15 cellular contexts compared by ENCODE assay signal in the genomic region with DNA sequence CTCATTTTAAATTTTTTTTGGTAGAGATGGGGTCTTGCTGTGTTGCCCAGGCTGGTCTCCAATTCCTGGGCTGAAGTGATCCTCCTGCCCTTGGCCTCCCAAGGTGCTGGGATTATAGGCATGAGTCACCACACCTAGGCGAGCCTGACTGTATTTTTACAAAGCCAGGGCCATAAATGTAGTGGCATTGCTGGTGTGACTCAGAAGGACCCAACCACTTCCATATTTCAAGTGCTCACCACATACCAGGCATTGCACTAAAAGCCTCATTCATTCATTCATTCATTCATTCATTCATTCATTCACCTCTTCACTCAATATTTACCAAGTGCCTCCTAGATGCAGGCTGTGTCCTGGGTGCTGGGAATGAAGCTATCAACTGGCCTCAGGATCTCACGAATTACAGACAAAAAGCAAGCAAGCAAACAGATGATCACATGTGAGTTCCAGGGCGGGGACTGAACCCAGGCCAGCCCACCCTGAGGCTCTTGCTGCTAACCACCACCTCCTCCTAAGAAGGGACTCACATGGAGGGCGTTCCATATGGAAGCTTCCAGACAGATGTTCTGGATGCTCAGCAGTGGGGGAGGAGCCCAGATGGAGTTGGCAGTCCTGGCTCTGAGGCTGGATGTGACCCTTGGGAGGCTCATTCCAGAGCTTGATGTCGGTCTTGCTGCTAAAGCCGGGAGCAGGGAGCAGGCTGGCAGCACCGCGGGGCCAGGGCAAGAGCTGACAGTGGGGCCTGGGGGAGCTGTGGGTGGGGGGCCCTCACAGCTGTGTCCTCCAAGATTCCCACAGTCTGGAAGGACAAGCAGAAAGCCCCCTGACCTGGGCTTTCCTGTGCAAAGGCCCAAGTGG.
DNase-seq lines count a peak whose midpoint lies in the region; ATAC-seq, FAIRE-seq and TF ChIP-seq lines count a peak whose summit lies in the region.
"Had no signal": no experiment of that assay in that cellular context is flagged by ENCODE, and none has a peak within 500 bp of the region (broad histone marks: within the 10 kb centered on the region; RNA-seq: fewer than 3 reads in every experiment).

No MANE protein-coding gene starts in this region.

- H2BK12ac ChIP-seq in H9 (ENCODE audit: insufficient read length, low read depth, low read length), result no peak overlapping the region

- peaks cover 0 to 3% of the 10 kb centered on the region in 2 experiments; a peak in 1 of 5 replicates for H3K4me1 ChIP-seq in K562 (replicated peaks in 1 of 2; ENCODE audit: control insufficient read depth in 2 of 2, insufficient read depth in 2 of 2, low read length in 2 of 2)
- no peaks in the 10 kb centered on the region for H3K4me1 ChIP-seq in osteoblast (ENCODE audit: insufficient read depth, low read length)
- H3K4me1 ChIP-seq in H9 (ENCODE audit: insufficient read depth, low read length), result no peaks in the 10 kb centered on the region

- H3K79me2 ChIP-seq in K562 (ENCODE audit: control insufficient read depth, insufficient read depth, low read length) (no peaks in the 10 kb centered on the region), osteoblast (ENCODE audit: insufficient read depth, low read length) (no peaks in the 10 kb centered on the region), H9 (ENCODE audit: insufficient read depth, low read length) (0 out of 2 replicates have a peak, but pooled peaks cover 2% of the 10 kb centered on the region)

- POLR2A ChIA-PET in K562 (lab: Yijun Ruan, JAX), result no interaction called here

- TF ChIP-seq CTCF in K562 (IDR thresholded peaks at IDR 0.05 in 2 of 3, conservative IDR thresholded peaks at IDR 0.05 in 1 of 3; ENCODE audit: insufficient read depth in 2 of 3, low read depth in 1 of 3, low read length in 3 of 3) (no peak), osteoblast (IDR thresholded peaks at IDR 0.05; ENCODE audit: extremely low read depth, low read depth, low read length) (no peak), H9 (conservative IDR thresholded peaks at IDR 0.05) (no peak)

- H3K27ac ChIP-seq in K562 (ENCODE audit: extremely low read depth, low read depth, low read length), result no peak overlapping the region
- H3K27ac ChIP-seq in osteoblast (ENCODE audit: low read depth, low read length), result no peak overlapping the region
- H3K27ac ChIP-seq in H9 (ENCODE audit: insufficient read length, low read depth, low read length), result no peak overlapping the region
- H3K27ac ChIP-seq: 22Rv1 had no signal

- DNase-seq in DMS 273 (lab: John Stamatoyannopoulos, UW; ENCODE audit: unreplicated experiment), result peak; percentile 24
- DNase-seq in DMS 273 treated with DMSO at 0.1 percent for 48 hours (lab: John Stamatoyannopoulos, UW), result no peak
- peak; percentile 68 for DNase-seq in MG63
- no peak for DNase-seq in K562 (ENCODE audit: extremely low read depth in 1 of 4, low spot score in 3 of 4)
- DNase-seq in osteoblast (ENCODE audit: insufficient read length, low spot score, missing footprints), result peak; percentile 50
- DNase-seq in H9, result no peak
- no peak for DNase-seq in activated CD8-positive, alpha-beta memory T cell treated with anti-CD3 and anti-CD28 coated beads, Interleukin-2, amount 10 ng/mL, durations not matched to agents 7 days and 5 days
- DNase-seq: activated CD4-positive, alpha-beta T cell treated with anti-CD3 and anti-CD28 coated beads, Interleukin-2, amount 10 ng/mL, durations not matched to agents 24 days and 14 days; central memory CD4-positive, alpha-beta T cell; NCI-H510A treated with DMSO at 0.1 percent for 48 hours; right cardiac atrium; substantia nigra had no signal

- ATAC-seq in K562 (no peak), HG03108 (IDR thresholded peaks at IDR 0.05; ENCODE audit: unreplicated experiment) (no peak)
- no peak for ATAC-seq in activated CD8-positive, alpha-beta memory T cell treated with anti-CD3 and anti-CD28 coated beads, Interleukin-2, amount 10 ng/mL, durations not matched to agents 7 days and 5 days
- ATAC-seq: activated T-helper 17 cell treated with anti-CD3 and anti-CD28 coated beads, Interleukin-2, amount 50 U/mL, for 72 hours; right cardiac atrium had no signal

- H4K20me1 ChIP-seq in K562 (replicated peaks; ENCODE audit: control insufficient read depth, insufficient read depth, low read length) (peaks cover 8% of the 10 kb centered on the region; the same call in 1 of the 2 replicates), osteoblast (ENCODE audit: insufficient read depth, low read length) (no peaks in the 10 kb centered on the region), H9 (ENCODE audit: control insufficient read depth, insufficient read depth, insufficient read length) (no peaks in the 10 kb centered on the region)

- no peak overlapping the region for H2BK5ac ChIP-seq in H9 (ENCODE audit: insufficient read length, low read length)

- H3K9me1 ChIP-seq in K562 (ENCODE audit: control insufficient read depth, insufficient read depth, low read length), result no peaks in the 10 kb centered on the region

- no peak for FAIRE-seq in K562 (lab: Jason Lieb, UNC)

- H3K36me3 ChIP-seq in MG63, result no peaks in the 10 kb centered on the region
- H3K36me3 ChIP-seq in K562 (ENCODE audit: control insufficient read depth, insufficient read depth, low read length), result no peaks in the 10 kb centered on the region
- H3K36me3 ChIP-seq in osteoblast (ENCODE audit: insufficient read depth, low read length), result no peaks in the 10 kb centered on the region

- no peak overlapping the region for H4K5ac ChIP-seq in H9 (ENCODE audit: insufficient read length, low read depth, low read length)

- no peaks in the 10 kb centered on the region for H3K36me3 Mint-ChIP-seq in H9 (ENCODE audit: insufficient read depth in 1 of 3, low read depth in 3 of 3)
- H3K36me3 Mint-ChIP-seq in activated CD8-positive, alpha-beta memory T cell treated with anti-CD3 and anti-CD28 coated beads, Interleukin-2, amount 10 ng/mL, durations not matched to agents 7 days and 5 days, result no peaks in the 10 kb centered on the region

- TF ChIP-seq EP300 in K562 (IDR thresholded peaks at IDR 0.05; ENCODE audit: low read length), result no peak

- no TSS peak for BruUV-seq in K562 (replicated peaks; lab: Mats Ljungman, UMichigan)

- H3K23me2 ChIP-seq in H9 (ENCODE audit: insufficient read length, low read depth, low read length, poor library complexity, severe bottlenecking), result no peaks in the 10 kb centered on the region

- no peak overlapping the region for H2BK15ac ChIP-seq in H9 (ENCODE audit: low read depth, low read length)

- H3K23ac ChIP-seq in H9 (ENCODE audit: insufficient read length, low read depth, low read length), result no peak overlapping the region

- no peaks in the 10 kb centered on the region; the same call in 1 of the 2 replicates for H3K27me3 Mint-ChIP-seq in H9 (ENCODE audit: low read depth)
- no peaks in the 10 kb centered on the region for H3K27me3 Mint-ChIP-seq in activated CD8-positive, alpha-beta memory T cell treated with anti-CD3 and anti-CD28 coated beads, Interleukin-2, amount 10 ng/mL, durations not matched to agents 7 days and 5 days
- H3K27me3 Mint-ChIP-seq: activated CD4-positive, alpha-beta T cell treated with anti-CD3 and anti-CD28 coated beads, Interleukin-2, amount 10 ng/mL, durations not matched to agents 24 days and 14 days had no signal

- in situ Hi-C loops in K562 (cut with MboI), result no loop called here

- no peak overlapping the region for H3K14ac ChIP-seq in H9 (ENCODE audit: insufficient read depth, low read length)

- no peak overlapping the region for H2AK5ac ChIP-seq in H9 (ENCODE audit: insufficient read length, low read length)

- H3K79me1 ChIP-seq in H9 (ENCODE audit: insufficient read depth, low read depth, low read length, poor library complexity, severe bottlenecking), result no peaks in the 10 kb centered on the region

- CTCF ChIA-PET in K562 (lab: Yijun Ruan, JAX; ENCODE audit: low intra/inter-chr PET ratio), result no interaction called here
- CTCF ChIA-PET in activated CD8-positive, alpha-beta memory T cell treated with anti-CD3 and anti-CD28 coated beads, Interleukin-2, amount 10 ng/mL, durations not matched to agents 7 days and 5 days (lab: Charles Lee), result no interaction called here

- H3K9ac ChIP-seq in K562 (ENCODE audit: insufficient read depth in 1 of 2, low read depth in 2 of 2, low read length in 2 of 2) (no peak overlapping the region), H9 (ENCODE audit: extremely low read depth, insufficient read length, low read length) (no peak overlapping the region)

- no peak overlapping the region for H3K4ac ChIP-seq in H9 (ENCODE audit: low read depth, low read length)

- no peak overlapping the region for H4K8ac ChIP-seq in H9 (replicated peaks; ENCODE audit: insufficient read length, low read depth, low read length)

- H3K27ac Mint-ChIP-seq in H9, result no peak overlapping the region
- H3K27ac Mint-ChIP-seq in activated CD8-positive, alpha-beta memory T cell treated with anti-CD3 and anti-CD28 coated beads, Interleukin-2, amount 10 ng/mL, durations not matched to agents 7 days and 5 days, result no peak overlapping the region
- H3K27ac Mint-ChIP-seq: activated CD4-positive, alpha-beta T cell treated with anti-CD3 and anti-CD28 coated beads, Interleukin-2, amount 10 ng/mL, durations not matched to agents 24 days and 14 days; activated T-helper 17 cell treated with anti-CD3 and anti-CD28 coated beads, Interleukin-2, amount 50 U/mL, for 72 hours had no signal

- H3K9me3 ChIP-seq in MG63 (no peaks in the 10 kb centered on the region), K562 (replicated peaks; ENCODE audit: control insufficient read depth, insufficient read depth, low read depth, low read length) (no peaks in the 10 kb centered on the region), osteoblast (ENCODE audit: low read depth, low read length) (no peaks in the 10 kb centered on the region), H9 (ENCODE audit: control insufficient read depth, low read depth, low read length) (no peaks in the 10 kb centered on the region)

- no peak for TF ChIP-seq POLR2A in K562 (conservative IDR thresholded peaks at IDR 0.05)

- no peaks in the 10 kb centered on the region for H3K9me3 Mint-ChIP-seq in H9
- no peaks in the 10 kb centered on the region for H3K9me3 Mint-ChIP-seq in activated CD8-positive, alpha-beta memory T cell treated with anti-CD3 and anti-CD28 coated beads, Interleukin-2, amount 10 ng/mL, durations not matched to agents 7 days and 5 days (ENCODE audit: low read depth)
- H3K9me3 Mint-ChIP-seq: activated CD4-positive, alpha-beta T cell treated with anti-CD3 and anti-CD28 coated beads, Interleukin-2, amount 10 ng/mL, durations not matched to agents 24 days and 14 days; activated T-helper 17 cell treated with anti-CD3 and anti-CD28 coated beads, Interleukin-2, amount 50 U/mL, for 72 hours had no signal

- TF ChIP-seq RAD21 in K562 (CRISPR knock-in tag; conservative IDR thresholded peaks at IDR 0.05 in 1 of 2, IDR thresholded peaks at IDR 0.05 in 1 of 2), result no peak

- no peak overlapping the region for H4K91ac ChIP-seq in H9 (ENCODE audit: insufficient read length, low read depth, low read length)

- H3K27me3 ChIP-seq in MG63 (no peaks in the 10 kb centered on the region), K562 (ENCODE audit: control insufficient read depth in 2 of 2, insufficient read depth in 2 of 2, low read length in 2 of 2) (peaks cover 9 to 47% of the 10 kb centered on the region in 2 experiments; a peak in 4 of 5 replicates), osteoblast (ENCODE audit: insufficient read depth, low read length) (no peaks in the 10 kb centered on the region), H9 (ENCODE audit: insufficient read depth, low read length) (no peaks in the 10 kb centered on the region)

- no peak overlapping the region for H3K18ac ChIP-seq in H9 (ENCODE audit: insufficient read length, low read depth, low read length)

- WGBS in K562 (ENCODE audit: insufficient coverage, low coverage, missing lambda C conversion rate), result 0% methylated on average over 5 of the region's 8 CpGs
- whole genome bisulfite sequencing in H9 (ENCODE audit: extremely low coverage, insufficient read length, low lambda C conversion rate), result no CpG with 5 or more reads among the region's 8 CpGs

- no peak overlapping the region for H2BK120ac ChIP-seq in H9 (ENCODE audit: low read depth, low read length, poor library complexity, severe bottlenecking)

- no peak overlapping the region for H3K4me3 Mint-ChIP-seq in H9
- no peak overlapping the region for H3K4me3 Mint-ChIP-seq in activated CD8-positive, alpha-beta memory T cell treated with anti-CD3 and anti-CD28 coated beads, Interleukin-2, amount 10 ng/mL, durations not matched to agents 7 days and 5 days
- H3K4me3 Mint-ChIP-seq: activated CD4-positive, alpha-beta T cell treated with anti-CD3 and anti-CD28 coated beads, Interleukin-2, amount 10 ng/mL, durations not matched to agents 24 days and 14 days; activated T-helper 17 cell treated with anti-CD3 and anti-CD28 coated beads, Interleukin-2, amount 50 U/mL, for 72 hours had no signal

- no peak overlapping the region for H3K56ac ChIP-seq in H9 (ENCODE audit: insufficient read length, low read depth, low read length)

- peaks cover 7 to 9% of the 10 kb centered on the region in 2 experiments for H3K4me1 Mint-ChIP-seq in H9
- H3K4me1 Mint-ChIP-seq in activated CD8-positive, alpha-beta memory T cell treated with anti-CD3 and anti-CD28 coated beads, Interleukin-2, amount 10 ng/mL, durations not matched to agents 7 days and 5 days, result peaks cover 2% of the 10 kb centered on the region
- H3K4me1 Mint-ChIP-seq: activated CD4-positive, alpha-beta T cell treated with anti-CD3 and anti-CD28 coated beads, Interleukin-2, amount 10 ng/mL, durations not matched to agents 24 days and 14 days; activated T-helper 17 cell treated with anti-CD3 and anti-CD28 coated beads, Interleukin-2, amount 50 U/mL, for 72 hours had no signal

- H3T11ph ChIP-seq in H9 (ENCODE audit: low read length), result no peak overlapping the region

- H2AFZ ChIP-seq in K562 (ENCODE audit: low read depth, low read length), result no peak overlapping the region
- H2AFZ ChIP-seq in osteoblast (ENCODE audit: low read length), result no peak overlapping the region
- H2AFZ ChIP-seq in H9 (ENCODE audit: low read length), result no peak overlapping the region

- H3K4me3 ChIP-seq in MG63 (no peak overlapping the region), K562 (no peak overlapping the region), osteoblast (ENCODE audit: insufficient read depth, low read length) (no peak overlapping the region)

- no peak overlapping the region for H2BK20ac ChIP-seq in H9 (ENCODE audit: low read depth, low read length, poor library complexity, severe bottlenecking)

- intact Hi-C loops in K562 (cut with micrococcal nuclease), result no loop called here

- H3K4me2 ChIP-seq in K562 (ENCODE audit: insufficient read depth, low read length), result no peak overlapping the region
- H3K4me2 ChIP-seq in osteoblast (ENCODE audit: insufficient read depth, low read length), result no peak overlapping the region
- no peak overlapping the region for H3K4me2 ChIP-seq in H9 (ENCODE audit: insufficient read depth, insufficient read length, low read length)

Comparison
In these comparisons a context has a peak if more than half of its experiments do, and no peak if none do; other contexts are left out.
1. DNase-seq: peak in DMS 273 (single experiment), MG63 (single experiment) and osteoblast (single experiment); none in DMS 273 treated with DMSO at 0.1 percent for 48 hours (single experiment), K562 (0 of 4), H9 (single experiment) and activated CD8-positive, alpha-beta memory T cell treated with anti-CD3 and anti-CD28 coated beads, Interleukin-2, amount 10 ng/mL, durations not matched to agents 7 days and 5 days (single experiment).